Comparison of ENCODE assay signal across 1 cellular context in genomic region chr11:65569973-65570918, GRCh38.
TF ChIP-seq lines count a peak whose summit lies in the region.

ZNRD2 (plus strand) TSS chr11:65570477; CDS start chr11:65570492, 15 bp downstream.

TF ChIP-seq in GM12878, 131 proteins besides CTCF, POLR2A, EP300 and RAD21 (continued from another document and continues in another):
- TF ChIP-seq TBL1XR1 (IDR thresholded peaks at IDR 0.05; ENCODE audit: low read depth, low read length), result peak; percentile 89; the same call in 1 of the 2 replicates
- peak; percentile 93 for TF ChIP-seq HCFC1 (IDR thresholded peaks at IDR 0.05; ENCODE audit: low read length)
- peak in 1 of 2 experiments; percentile 18; a peak in 2 of 3 replicates for TF ChIP-seq EGR1 (IDR thresholded peaks at IDR 0.05; ENCODE audit: borderline replicate concordance in 1 of 2, low read depth in 2 of 2, low read length in 2 of 2)
- no peak for TF ChIP-seq NFXL1 (IDR thresholded peaks at IDR 0.05; ENCODE audit: borderline replicate concordance)
- TF ChIP-seq ZNF24 (IDR thresholded peaks at IDR 0.05), result no peak
- no peak for TF ChIP-seq ZNF217 (IDR thresholded peaks at IDR 0.05)
- TF ChIP-seq ZZZ3 (IDR thresholded peaks at IDR 0.05; ENCODE audit: control insufficient read depth, insufficient read length, low read depth), result no peak
- TF ChIP-seq ZNF622 (IDR thresholded peaks at IDR 0.05), result no peak
- TF ChIP-seq KDM1A (IDR thresholded peaks at IDR 0.05; ENCODE audit: borderline replicate concordance), result no peak
- no peak; the same call in 1 of the 2 replicates for TF ChIP-seq CHD1 (IDR thresholded peaks at IDR 0.05; ENCODE audit: low read depth, low read length)
- TF ChIP-seq KAT2A (conservative IDR thresholded peaks at IDR 0.05; ENCODE audit: control insufficient read depth, low read depth, low read length), result no peak
- TF ChIP-seq ESRRA (IDR thresholded peaks at IDR 0.05; ENCODE audit: low read length), result no peak
- no peak for TF ChIP-seq STAT3 (IDR thresholded peaks at IDR 0.05; ENCODE audit: low read depth, low read length)
- TF ChIP-seq MYC (IDR thresholded peaks at IDR 0.05; ENCODE audit: insufficient read depth, insufficient read length, insufficient replicate concordance, low read length, severe bottlenecking), result peak; percentile 30
- TF ChIP-seq HDAC2 (IDR thresholded peaks at IDR 0.05), result no peak
- TF ChIP-seq E2F4 (IDR thresholded peaks at IDR 0.05; ENCODE audit: low read depth, low read length), result no peak
- no peak for TF ChIP-seq PML (IDR thresholded peaks at IDR 0.05; ENCODE audit: low read length)
- no peak for TF ChIP-seq ZNF384 (IDR thresholded peaks at IDR 0.05; ENCODE audit: borderline replicate concordance, low read depth, low read length)
- peak; percentile 78 for TF ChIP-seq NRF1 (conservative IDR thresholded peaks at IDR 0.05; ENCODE audit: low read depth, low read length)
- TF ChIP-seq REST (IDR thresholded peaks at IDR 0.05; ENCODE audit: low read depth, low read length), result no peak
- peak; percentile 66 for TF ChIP-seq SMC3 (IDR thresholded peaks at IDR 0.05; ENCODE audit: borderline replicate concordance, low read length)
- no peak for TF ChIP-seq HDAC6 (IDR thresholded peaks at IDR 0.05; ENCODE audit: unreplicated experiment)
- no peak for TF ChIP-seq CBX5 (IDR thresholded peaks at IDR 0.05; ENCODE audit: low read depth)
- peak; percentile 71 for TF ChIP-seq IRF4 (IDR thresholded peaks at IDR 0.05; ENCODE audit: low read depth, low read length)
- TF ChIP-seq BCLAF1 (IDR thresholded peaks at IDR 0.05), result no peak
- no peak for TF ChIP-seq RUNX3 (IDR thresholded peaks at IDR 0.05; ENCODE audit: low read length)
- no peak for TF ChIP-seq MTA3 (IDR thresholded peaks at IDR 0.05; ENCODE audit: borderline replicate concordance, low read length)
- TF ChIP-seq USF1 (IDR thresholded peaks at IDR 0.05; ENCODE audit: borderline replicate concordance, extremely low read length, insufficient read depth, low read depth, low read length), result no peak
- peak; percentile 66 for TF ChIP-seq KLF5 (IDR thresholded peaks at IDR 0.05; ENCODE audit: partially characterized antibody)
- peak; percentile 66; the same call in 1 of the 2 replicates for TF ChIP-seq EED (IDR thresholded peaks at IDR 0.05; ENCODE audit: low read depth)
- no peak for TF ChIP-seq ZSCAN29 (IDR thresholded peaks at IDR 0.05)
- peak; percentile 65 for TF ChIP-seq LARP7 (IDR thresholded peaks at IDR 0.05)
- no peak for TF ChIP-seq SMARCA5 (IDR thresholded peaks at IDR 0.05)
- peak; percentile 98 for TF ChIP-seq NBN (IDR thresholded peaks at IDR 0.05)
- peak; percentile 77 for TF ChIP-seq SIX5 (IDR thresholded peaks at IDR 0.05; ENCODE audit: low read depth, low read length, severe bottlenecking)
- TF ChIP-seq MLLT1 (IDR thresholded peaks at IDR 0.05), result 0 out of 2 replicates have a peak, but pooled peaks have one; percentile 14
- peak; percentile 24; the same call in 1 of the 2 replicates for TF ChIP-seq JUNB (IDR thresholded peaks at IDR 0.05)
- peak; percentile 86 for TF ChIP-seq DPF2 (IDR thresholded peaks at IDR 0.05)
- TF ChIP-seq POLR2AphosphoS2 (IDR thresholded peaks at IDR 0.05; ENCODE audit: low read depth, low read length), result 0 out of 2 replicates have a peak, but pooled peaks have one; percentile 57
- peak; percentile 9; the same call in 1 of the 2 replicates for TF ChIP-seq BCL11A (IDR thresholded peaks at IDR 0.05; ENCODE audit: low read depth, low read length)
- peak; percentile 90 for TF ChIP-seq POLR2AphosphoS5 (IDR thresholded peaks at IDR 0.05; ENCODE audit: low read length)
- no peak for TF ChIP-seq SREBF2 (IDR thresholded peaks at IDR 0.05; ENCODE audit: low read length)
- TF ChIP-seq JUND (IDR thresholded peaks at IDR 0.05; ENCODE audit: low read depth, low read length), result peak; percentile 28
- no peak for TF ChIP-seq ATF2 (IDR thresholded peaks at IDR 0.05; ENCODE audit: low read length)
- TF ChIP-seq CEBPB (IDR thresholded peaks at IDR 0.05; ENCODE audit: borderline replicate concordance in 1 of 2, low read depth in 2 of 2, low read length in 2 of 2), result no peak
- TF ChIP-seq RFX5 (IDR thresholded peaks at IDR 0.05; ENCODE audit: low read depth, low read length), result peak; percentile 41; the same call in 1 of the 2 replicates
- no peak for TF ChIP-seq IRF5 (IDR thresholded peaks at IDR 0.05; ENCODE audit: borderline replicate concordance)
- TF ChIP-seq TARDBP (IDR thresholded peaks at IDR 0.05; ENCODE audit: borderline replicate concordance), result 0 out of 2 replicates have a peak, but pooled peaks have one; percentile 47
- peak; percentile 64 for TF ChIP-seq SKIL (IDR thresholded peaks at IDR 0.05; ENCODE audit: low read depth, poor library complexity, severe bottlenecking)
- TF ChIP-seq ETV6 (conservative IDR thresholded peaks at IDR 0.05 in 1 of 2, IDR thresholded peaks at IDR 0.05 in 1 of 2; ENCODE audit: borderline replicate concordance in 1 of 2, low read depth in 1 of 2), result no peak
